8 cellular contexts compared by ENCODE assay signal in the genomic region with DNA sequence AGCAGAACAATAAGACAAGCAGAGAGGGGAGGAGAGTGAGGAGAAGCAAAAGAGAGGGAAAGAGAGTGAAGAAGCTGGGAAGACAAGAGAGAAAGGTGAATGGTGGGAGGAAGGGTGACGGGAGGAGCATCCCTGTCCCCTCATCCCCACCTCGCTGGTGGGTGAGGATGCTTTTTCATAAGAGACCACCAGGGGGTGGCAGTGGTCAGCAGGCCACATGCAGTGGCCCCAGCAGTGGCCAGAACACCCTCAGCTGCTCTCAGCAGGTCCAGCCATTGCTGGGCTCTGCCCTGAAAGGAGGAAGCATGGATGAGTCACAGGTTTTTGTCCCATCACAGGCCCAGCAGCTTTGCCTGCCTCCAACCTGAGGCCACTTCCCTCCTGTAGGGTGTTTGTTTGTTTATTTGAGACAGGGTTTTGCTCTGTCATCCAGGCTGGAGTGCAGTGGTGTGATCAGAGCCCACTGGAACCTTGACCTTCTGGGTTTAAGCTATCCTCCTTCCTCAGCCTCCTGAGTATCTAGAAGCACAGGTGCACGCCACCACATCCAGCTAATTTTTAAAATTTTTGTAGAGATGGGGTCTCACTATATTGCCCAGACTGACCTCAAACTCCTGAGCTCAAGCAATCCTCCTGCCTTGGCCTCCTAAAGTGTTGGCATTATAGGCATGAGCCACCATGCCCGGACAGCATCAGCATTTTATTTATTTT. TPM values are rescaled to one million over a fixed set of nuclear protein-coding genes. Genes with fewer than 3 reads are reported as not detected.
A peak's percentile ranks its signal among the peaks of the same experiment; 100 is the strongest.
DNase-seq lines count a peak whose midpoint lies in the region; ATAC-seq and TF ChIP-seq lines count a peak whose summit lies in the region.

No MANE protein-coding gene starts in this region.

- H3K4me3 ChIP-seq in left ventricle myocardium inferior, result no peak overlapping the region

- ATAC-seq in HG03565 (IDR thresholded peaks at IDR 0.05; ENCODE audit: unreplicated experiment), result no peak
- ATAC-seq in HG03025 (IDR thresholded peaks at IDR 0.05; ENCODE audit: low FRiP score, unreplicated experiment), result no peak

- intact Hi-C loops in left ventricle myocardium inferior (cut with micrococcal nuclease), result no loop called here

- peak; percentile 81 for DNase-seq in D341Med (ENCODE audit: low spot score)
- DNase-seq in HK-2 (ENCODE audit: unreplicated experiment), result peak; percentile 71
- peak; percentile 82 for DNase-seq in RPMI7951 (ENCODE audit: low read depth)
- DNase-seq in amniotic stem cell (lab: John Stamatoyannopoulos, UW), result peak; percentile 60
- DNase-seq in left ventricle myocardium inferior, result peak; percentile 70
- peak; percentile 72 for DNase-seq in retina

- no peaks in the 10 kb centered on the region for H3K4me1 ChIP-seq in left ventricle myocardium inferior

- TF ChIP-seq CTCF in left ventricle myocardium inferior (IDR thresholded peaks at IDR 0.05; ENCODE audit: borderline replicate concordance), result peak; percentile 85

- H3K36me3 ChIP-seq in left ventricle myocardium inferior, result no peaks in the 10 kb centered on the region

- peaks cover 6% of the 10 kb centered on the region for H3K9me3 ChIP-seq in left ventricle myocardium inferior (replicated peaks)

- no peaks in the 10 kb centered on the region for H3K27me3 ChIP-seq in left ventricle myocardium inferior (ENCODE audit: low read depth)

- H3K27ac ChIP-seq in left ventricle myocardium inferior (replicated peaks), result no peak overlapping the region

RNA-seq across cellular contexts. Expression of a gene that starts 23.9 kb away (rescaled TPM):
- not detected in 2 replicates for total RNA-seq in RPMI7951 (2014; rRNA removed; shearing (Covaris generic))
- 6.0 TPM for total RNA-seq in left ventricle myocardium inferior

RNA-seq across cellular contexts. Expression of a gene that starts 43.4 kb away (rescaled TPM):
- 226 and 257 TPM in 2 replicates for total RNA-seq in RPMI7951 (2014; rRNA removed; shearing (Covaris generic))
- total RNA-seq in left ventricle myocardium inferior, result 162 TPM
